ENCODE assay signal across 8 cellular contexts in the genomic region with DNA sequence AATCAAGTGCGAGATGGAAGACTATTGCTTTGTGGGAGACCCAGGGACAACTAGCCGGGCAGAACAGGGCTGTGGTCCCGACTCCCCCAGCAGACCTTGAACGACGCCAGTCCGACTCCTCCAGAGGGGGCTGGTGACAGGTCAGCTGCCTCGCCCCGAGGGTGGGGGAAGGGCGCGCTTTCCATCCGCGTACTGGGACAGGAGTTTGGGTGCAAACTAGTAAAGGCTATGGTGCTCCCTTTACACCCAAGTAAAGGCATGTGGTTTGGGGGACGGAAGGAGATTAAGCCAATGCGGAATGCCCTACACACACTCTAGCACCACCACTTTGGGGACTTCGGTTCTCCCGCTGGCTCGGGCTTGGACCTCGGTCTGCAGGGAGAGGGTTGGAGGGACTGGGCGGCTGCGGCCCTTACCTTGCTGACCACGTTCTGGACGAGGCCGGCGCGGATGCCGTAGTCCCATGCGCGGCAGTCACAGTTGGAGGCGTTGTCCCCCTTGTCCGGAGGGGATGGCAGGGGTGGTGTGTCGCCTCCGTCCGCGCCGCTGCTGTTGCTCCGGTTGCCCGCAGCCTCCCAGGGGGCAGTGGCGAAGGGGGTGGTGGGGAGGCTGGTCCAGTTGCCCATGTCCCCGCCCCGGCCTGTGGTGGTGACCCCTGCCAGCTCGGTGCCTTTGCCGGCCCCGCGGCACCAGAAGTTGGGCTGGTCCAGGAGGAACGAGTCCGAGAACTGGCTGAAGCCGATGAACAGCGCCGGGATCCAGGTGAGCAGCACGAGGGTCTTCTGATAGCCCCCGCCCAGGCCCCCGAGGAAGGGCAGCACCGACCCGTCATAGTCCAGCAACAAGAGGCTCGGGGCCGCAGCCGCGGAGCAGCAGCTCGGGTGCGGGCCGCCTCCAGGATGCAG. TPM values are rescaled to one million over a fixed set of nuclear protein-coding genes. Genes with fewer than 3 reads are reported as not detected.
DNase-seq lines count a peak whose midpoint lies in the region; ATAC-seq and TF ChIP-seq lines count a peak whose summit lies in the region.

No MANE protein-coding gene starts in this region.

- peak in 3 of 4 donors; percentile 13 to 17 (median 17) for ATAC-seq in heart left ventricle

- H3K4me3 ChIP-seq in heart left ventricle (peak overlapping the region; percentile 54 to 84 (median 62)), rectal smooth muscle tissue (ENCODE audit: low read length) (peak overlapping the region; percentile 83), Karpas-422 (ENCODE audit: low read length) (no peak overlapping the region)

- H3K36me3 ChIP-seq in heart left ventricle (no peaks in the 10 kb centered on the region), rectal smooth muscle tissue (ENCODE audit: control insufficient read depth, insufficient read depth, low read length) (no peaks in the 10 kb centered on the region), Karpas-422 (ENCODE audit: insufficient read depth, low read length) (no peaks in the 10 kb centered on the region)

- H3K4me2 ChIP-seq in Karpas-422 (ENCODE audit: low read depth, low read length, poor library complexity, severe bottlenecking): no peak overlapping the region

- WGBS in heart left ventricle, 4 donors: 2 to 11% (median 4%) methylated on average over 13 to 61 of the region's 61 CpGs

- H3K36me3 Mint-ChIP-seq in activated naive CD4-positive, alpha-beta T cell treated with anti-CD3 and anti-CD28 coated beads for 36 hours (ENCODE audit: low read depth): no peaks in the 10 kb centered on the region
- no peaks in the 10 kb centered on the region for H3K36me3 Mint-ChIP-seq in activated T-helper 1 cell treated with anti-CD3 and anti-CD28 coated beads, Interleukin-12 subunit alpha, Interleukin-12 subunit beta, Interleukin-2, Interleukin-4 antibody, amounts not matched to agents 30 ng/mL and 10 ng/mL and 1 ng/mL, durations not matched to agents 14 hours and 24 hours and 36 hours (ENCODE audit: low read depth)

- H3K27me3 ChIP-seq in heart left ventricle: peaks cover 0 to 60% (median 3%) of the 10 kb centered on the region in 9 donors
- peaks cover 4% of the 10 kb centered on the region for H3K27me3 ChIP-seq in rectal smooth muscle tissue (ENCODE audit: control insufficient read depth, insufficient read depth, low read length)
- H3K27me3 ChIP-seq in Karpas-422 (ENCODE audit: low read length): no peaks in the 10 kb centered on the region

- intact Hi-C loops in activated naive CD4-positive, alpha-beta T cell treated with anti-CD3 and anti-CD28 coated beads for 36 hours (cut with micrococcal nuclease): loop anchor here (1.0 to 10.0 kb wide), 10 partner anchors 44 to 681 kb away; a partner anchor contains a TSS
- intact Hi-C loops in heart left ventricle (cut with DNase I): loop anchor here in 9 of 10 donors (5.0 to 10.0 kb wide), 6 partner anchors 161 to 279 kb away; no protein-coding TSS in a partner anchor
- intact Hi-C loops in activated T-helper 1 cell treated with anti-CD3 and anti-CD28 coated beads, Interleukin-12 subunit alpha, Interleukin-12 subunit beta, Interleukin-2, Interleukin-4 antibody, amounts not matched to agents 30 ng/mL and 10 ng/mL and 1 ng/mL, durations not matched to agents 14 hours and 24 hours and 36 hours (cut with micrococcal nuclease): loop anchor here (5.0 to 10.0 kb wide), 2 partner anchors 338 to 691 kb away; a partner anchor contains a TSS

- H3K27ac Mint-ChIP-seq in activated naive CD4-positive, alpha-beta T cell treated with anti-CD3 and anti-CD28 coated beads for 36 hours: no peak overlapping the region
- no peak overlapping the region for H3K27ac Mint-ChIP-seq in activated T-helper 1 cell treated with anti-CD3 and anti-CD28 coated beads, Interleukin-12 subunit alpha, Interleukin-12 subunit beta, Interleukin-2, Interleukin-4 antibody, amounts not matched to agents 30 ng/mL and 10 ng/mL and 1 ng/mL, durations not matched to agents 14 hours and 24 hours and 36 hours

- H3K9me3 Mint-ChIP-seq in activated naive CD4-positive, alpha-beta T cell treated with anti-CD3 and anti-CD28 coated beads for 36 hours: no peaks in the 10 kb centered on the region
- H3K9me3 Mint-ChIP-seq in activated T-helper 1 cell treated with anti-CD3 and anti-CD28 coated beads, Interleukin-12 subunit alpha, Interleukin-12 subunit beta, Interleukin-2, Interleukin-4 antibody, amounts not matched to agents 30 ng/mL and 10 ng/mL and 1 ng/mL, durations not matched to agents 14 hours and 24 hours and 36 hours: no peaks in the 10 kb centered on the region

- H4K20me1 ChIP-seq in Karpas-422 (ENCODE audit: insufficient read depth, low read depth, low read length): no peaks in the 10 kb centered on the region

- no peak for TF ChIP-seq CTCF in heart left ventricle (IDR thresholded peaks at IDR 0.05)

- no peak overlapping the region for H2AFZ ChIP-seq in Karpas-422 (ENCODE audit: low read length)

- H3K79me2 ChIP-seq in Karpas-422 (ENCODE audit: low read length): no peaks in the 10 kb centered on the region

- H3K27me3 Mint-ChIP-seq in activated naive CD4-positive, alpha-beta T cell treated with anti-CD3 and anti-CD28 coated beads for 36 hours (ENCODE audit: low read depth): peaks cover 8% of the 10 kb centered on the region
- peaks cover 40% of the 10 kb centered on the region for H3K27me3 Mint-ChIP-seq in activated T-helper 1 cell treated with anti-CD3 and anti-CD28 coated beads, Interleukin-12 subunit alpha, Interleukin-12 subunit beta, Interleukin-2, Interleukin-4 antibody, amounts not matched to agents 30 ng/mL and 10 ng/mL and 1 ng/mL, durations not matched to agents 14 hours and 24 hours and 36 hours (ENCODE audit: insufficient read depth)

- H3K27ac ChIP-seq in heart left ventricle (peak overlapping the region in 2 of 12 donors; percentile 3 to 53), rectal smooth muscle tissue (ENCODE audit: low read depth, low read length) (peak overlapping the region; percentile 6), Karpas-422 (ENCODE audit: low read length) (no peak overlapping the region)

- H3K4me1 Mint-ChIP-seq in activated naive CD4-positive, alpha-beta T cell treated with anti-CD3 and anti-CD28 coated beads for 36 hours (ENCODE audit: low read depth): peaks cover 18% of the 10 kb centered on the region
- H3K4me1 Mint-ChIP-seq in activated T-helper 1 cell treated with anti-CD3 and anti-CD28 coated beads, Interleukin-12 subunit alpha, Interleukin-12 subunit beta, Interleukin-2, Interleukin-4 antibody, amounts not matched to agents 30 ng/mL and 10 ng/mL and 1 ng/mL, durations not matched to agents 14 hours and 24 hours and 36 hours (ENCODE audit: low read depth): peaks cover 7% of the 10 kb centered on the region

- no peaks in the 10 kb centered on the region for H3K9me3 ChIP-seq in heart left ventricle
- no peaks in the 10 kb centered on the region for H3K9me3 ChIP-seq in Karpas-422 (ENCODE audit: low read length)

- H3K4me1 ChIP-seq in heart left ventricle (peaks cover 0 to 41% (median 29%) of the 10 kb centered on the region in 12 donors), rectal smooth muscle tissue (ENCODE audit: control insufficient read depth, insufficient read depth, low read length) (peaks cover 16% of the 10 kb centered on the region), Karpas-422 (ENCODE audit: low read length) (no peaks in the 10 kb centered on the region)

- peak overlapping the region; percentile 42 for H3K9ac ChIP-seq in rectal smooth muscle tissue (ENCODE audit: low read length)
- H3K9ac ChIP-seq in Karpas-422 (ENCODE audit: low read length): no peak overlapping the region

- TF ChIP-seq POLR2A in heart left ventricle (IDR thresholded peaks at IDR 0.05): no peak

- H3K4me3 Mint-ChIP-seq in activated naive CD4-positive, alpha-beta T cell treated with anti-CD3 and anti-CD28 coated beads for 36 hours: no peak overlapping the region
- H3K4me3 Mint-ChIP-seq in activated T-helper 1 cell treated with anti-CD3 and anti-CD28 coated beads, Interleukin-12 subunit alpha, Interleukin-12 subunit beta, Interleukin-2, Interleukin-4 antibody, amounts not matched to agents 30 ng/mL and 10 ng/mL and 1 ng/mL, durations not matched to agents 14 hours and 24 hours and 36 hours: no peak overlapping the region

- no peaks in the 10 kb centered on the region for H3K9me2 ChIP-seq in Karpas-422 (replicated peaks; ENCODE audit: insufficient read depth, low read length)

- CTCF ChIA-PET in activated naive CD4-positive, alpha-beta T cell treated with anti-CD3 and anti-CD28 coated beads for 36 hours (lab: Charles Lee): interaction anchor here (1.0 kb wide), 2 partner anchors 45 to 276 kb away, joined by 3 to 6 read pairs; no protein-coding TSS in a partner anchor

- peak; percentile 44 for DNase-seq in activated naive CD4-positive, alpha-beta T cell treated with anti-CD3 and anti-CD28 coated beads for 36 hours
- no peak for DNase-seq in activated naive CD4-positive, alpha-beta T cell treated with Interleukin-2 at 50 U/mL for 16 hours
- DNase-seq in activated CD4-positive, alpha-beta T cell treated with anti-CD3 and anti-CD28 coated beads, Interleukin-2, amount 50 U/mL, for 1 hour: peak; percentile 11
- DNase-seq in heart left ventricle (peak; percentile 18 to 69 (median 29)), NCI-H1436 (lab: John Stamatoyannopoulos, UW) (no peak), Karpas-422 (no peak)
- DNase-seq in activated T-helper 1 cell treated with anti-CD3 and anti-CD28 coated beads, Interleukin-12 subunit alpha, Interleukin-12 subunit beta, Interleukin-2, Interleukin-4 antibody, amounts not matched to agents 30 ng/mL and 10 ng/mL and 1 ng/mL, durations not matched to agents 14 hours and 24 hours and 36 hours (ENCODE audit: low spot score): no peak

RNA-seq across cellular contexts. Expression of a gene that starts 1.1 kb away (rescaled TPM):
- 1 to 10 TPM; 1.3 to 1.4 TPM for total RNA-seq in activated naive CD4-positive, alpha-beta T cell treated with anti-CD3 and anti-CD28 coated beads for 36 hours
- 10 to 100 TPM in 1 of 9 donors, 1 to 10 TPM in 8; 4.4 to 12.4 (median 5.2) TPM for total RNA-seq in heart left ventricle
- polyA plus RNA-seq in heart left ventricle: 1 to 10 TPM; 2.9 to 3.7 TPM
- total RNA-seq in Karpas-422 (2014; rRNA removed; shearing (Covaris generic); ENCODE audit: low replicate concordance): not detected in 2 replicates
- 0.05 and 0.39 TPM in 2 replicates for total RNA-seq in activated T-helper 1 cell treated with anti-CD3 and anti-CD28 coated beads, Interleukin-12 subunit alpha, Interleukin-12 subunit beta, Interleukin-2, Interleukin-4 antibody, amounts not matched to agents 30 ng/mL and 10 ng/mL and 1 ng/mL, durations not matched to agents 14 hours and 24 hours and 36 hours

Comparison
In these comparisons a context has a peak if more than half of its experiments do, and no peak if none do; other contexts are left out.
1. DNase-seq: peak in activated naive CD4-positive, alpha-beta T cell treated with anti-CD3 and anti-CD28 coated beads for 36 hours (single experiment), activated CD4-positive, alpha-beta T cell treated with anti-CD3 and anti-CD28 coated beads, Interleukin-2, amount 50 U/mL, for 1 hour (single experiment) and heart left ventricle (5 of 5); none in activated naive CD4-positive, alpha-beta T cell treated with Interleukin-2 at 50 U/mL for 16 hours (single experiment), NCI-H1436 (single experiment), Karpas-422 (single experiment) and activated T-helper 1 cell treated with anti-CD3 and anti-CD28 coated beads, Interleukin-12 subunit alpha, Interleukin-12 subunit beta, Interleukin-2, Interleukin-4 antibody, amounts not matched to agents 30 ng/mL and 10 ng/mL and 1 ng/mL, durations not matched to agents 14 hours and 24 hours and 36 hours (single experiment).